12 cellular contexts compared by ENCODE assay signal in the genomic region with DNA sequence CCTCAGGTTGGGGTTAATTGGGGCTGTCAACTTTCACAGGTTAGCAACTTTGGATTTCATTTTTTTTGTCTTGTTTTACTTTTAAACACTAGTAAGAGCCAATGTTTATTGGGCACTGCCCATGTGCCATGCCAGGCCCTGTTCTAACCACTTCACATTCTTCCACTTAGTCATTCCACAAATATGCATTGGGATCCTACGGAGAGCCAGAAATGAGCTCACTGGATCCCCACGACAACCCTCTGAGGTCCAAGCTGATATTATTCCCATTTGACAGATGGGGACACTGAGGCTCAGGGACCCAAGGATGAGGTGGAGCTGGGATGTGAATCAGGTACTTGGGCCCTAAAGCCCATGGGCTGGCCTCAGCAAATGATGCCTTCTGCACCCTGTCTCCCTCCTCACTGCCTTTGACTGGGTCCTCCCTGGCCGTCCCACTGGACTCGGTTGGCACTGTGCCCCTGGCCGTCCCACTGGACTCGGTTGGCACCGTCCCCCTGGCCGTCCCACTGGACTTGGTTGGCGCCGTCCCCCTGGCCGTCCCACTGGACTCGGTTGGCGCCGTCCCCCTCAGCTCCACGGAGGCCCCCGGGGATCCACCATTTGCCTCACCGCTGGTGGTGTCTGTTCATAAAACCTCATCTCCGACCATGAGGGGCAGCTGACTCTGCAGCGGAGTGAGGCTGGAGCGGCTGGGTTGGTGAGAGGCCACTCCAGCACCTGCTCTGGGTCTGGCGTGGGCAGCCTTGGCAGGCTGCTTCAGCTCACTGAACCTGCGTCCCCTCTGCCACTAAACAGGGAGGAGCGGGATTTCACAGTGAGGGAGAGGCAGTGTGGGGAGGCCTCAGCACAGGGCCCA. TPM values are rescaled to one million over a fixed set of nuclear protein-coding genes. Genes with fewer than 3 reads are reported as not detected.
DNase-seq lines count a peak whose midpoint lies in the region; ATAC-seq and TF ChIP-seq lines count a peak whose summit lies in the region.
"Had no signal": no experiment of that assay in that cellular context is flagged by ENCODE, and none has a peak within 500 bp of the region (broad histone marks: within the 10 kb centered on the region; RNA-seq: fewer than 3 reads in every experiment).

No MANE protein-coding gene starts in this region.

- peaks cover 8% of the 10 kb centered on the region for H3K27me3 Mint-ChIP-seq in activated CD8-positive, alpha-beta T cell treated with anti-CD3 and anti-CD28 coated beads, Interleukin-2, amount 10 ng/mL, durations not matched to agents 7 days and 5 days (ENCODE audit: low read depth)

- H3K27ac ChIP-seq in stomach: peak overlapping the region in 3 of 5 donors; percentile 44 to 73 (median 56)
- H3K27ac ChIP-seq: parathyroid adenoma, vagina had no signal

- no peak for ATAC-seq in HG02798 (IDR thresholded peaks at IDR 0.05; ENCODE audit: poor library complexity, unreplicated experiment)
- no peak for ATAC-seq in activated CD8-positive, alpha-beta T cell treated with anti-CD3 and anti-CD28 coated beads, Interleukin-2, amount 10 ng/mL, durations not matched to agents 7 days and 5 days
- ATAC-seq: activated CD4-positive, CD25-positive, alpha-beta regulatory T cell treated with anti-CD3 and anti-CD28 coated beads, Interleukin-2, amount 50 U/mL, for 24 hours had no signal

- H3K4me1 ChIP-seq in stomach: peaks cover 17 to 79% (median 49%) of the 10 kb centered on the region in 4 donors

- H3K27me3 ChIP-seq in stomach: no peaks in the 10 kb centered on the region
- H3K27me3 ChIP-seq: vagina had no signal

- POLR2A ChIA-PET in activated CD8-positive, alpha-beta T cell treated with anti-CD3 and anti-CD28 coated beads, Interleukin-2, amount 10 ng/mL, durations not matched to agents 7 days and 5 days (lab: Charles Lee): no interaction called here

- H3K9me3 Mint-ChIP-seq in activated CD8-positive, alpha-beta T cell treated with anti-CD3 and anti-CD28 coated beads, Interleukin-2, amount 10 ng/mL, durations not matched to agents 7 days and 5 days (ENCODE audit: insufficient read depth): no peaks in the 10 kb centered on the region

- no peak overlapping the region for H3K27ac Mint-ChIP-seq in activated CD8-positive, alpha-beta T cell treated with anti-CD3 and anti-CD28 coated beads, Interleukin-2, amount 10 ng/mL, durations not matched to agents 7 days and 5 days

- no peaks in the 10 kb centered on the region for H3K36me3 ChIP-seq in stomach
- H3K36me3 ChIP-seq: vagina had no signal

- no peak for TF ChIP-seq POLR2A in stomach (IDR thresholded peaks at IDR 0.05)

- CTCF ChIA-PET in activated CD8-positive, alpha-beta T cell treated with anti-CD3 and anti-CD28 coated beads, Interleukin-2, amount 10 ng/mL, durations not matched to agents 7 days and 5 days (lab: Charles Lee): no interaction called here

- TF ChIP-seq EP300 in stomach (IDR thresholded peaks at IDR 0.05): no peak

- no peak overlapping the region for H3K4me3 ChIP-seq in fibroblast of pulmonary artery (replicated peaks; ENCODE audit: low read depth, low read length)
- no peak overlapping the region for H3K4me3 ChIP-seq in stomach
- H3K4me3 ChIP-seq: vagina had no signal

- H3K4me3 Mint-ChIP-seq in activated CD8-positive, alpha-beta T cell treated with anti-CD3 and anti-CD28 coated beads, Interleukin-2, amount 10 ng/mL, durations not matched to agents 7 days and 5 days: no peak overlapping the region

- no peaks in the 10 kb centered on the region for H3K9me3 ChIP-seq in stomach
- H3K9me3 ChIP-seq: vagina had no signal

- WGBS in stomach, 5 donors: 88 to 90% (median 90%) methylated on average over 17 to 23 of the region's 23 CpGs

- TF ChIP-seq CTCF in fibroblast of pulmonary artery (IDR thresholded peaks at IDR 0.05; ENCODE audit: low read length, missing control alignments): no peak
- no peak for TF ChIP-seq CTCF in stomach (IDR thresholded peaks at IDR 0.05)

- intact Hi-C loops in stomach (cut with DNase I; ENCODE audit: low total_unique reads): no loop called here

- DNase-seq in H4 (ENCODE audit: low spot score): peak; percentile 79
- peak; percentile 83 for DNase-seq in SW480 (ENCODE audit: low spot score)
- peak; percentile 60 for DNase-seq in fibroblast of pulmonary artery (ENCODE audit: low read depth)
- no peak for DNase-seq in stomach
- no peak for DNase-seq in activated CD4-positive, alpha-beta T cell treated with anti-CD3 and anti-CD28 coated beads, Interleukin-2, amount 50 U/mL, for 48 hours
- no peak for DNase-seq in activated CD4-positive, CD25-positive, alpha-beta regulatory T cell treated with anti-CD3 and anti-CD28 coated beads, Interleukin-2, amount 50 U/mL, for 72 hours
- DNase-seq in activated CD8-positive, alpha-beta T cell treated with anti-CD3 and anti-CD28 coated beads, Interleukin-2, amount 10 ng/mL, durations not matched to agents 7 days and 5 days: no peak
- DNase-seq: NCI-H1417 had no signal

- H3K4me1 Mint-ChIP-seq in activated CD8-positive, alpha-beta T cell treated with anti-CD3 and anti-CD28 coated beads, Interleukin-2, amount 10 ng/mL, durations not matched to agents 7 days and 5 days (ENCODE audit: low read depth): peaks cover 14% of the 10 kb centered on the region

- no peaks in the 10 kb centered on the region for H3K36me3 Mint-ChIP-seq in activated CD8-positive, alpha-beta T cell treated with anti-CD3 and anti-CD28 coated beads, Interleukin-2, amount 10 ng/mL, durations not matched to agents 7 days and 5 days (ENCODE audit: low read depth)

RNA-seq across cellular contexts. Expression of gene PMEPA1, which starts 4.8 kb away (rescaled TPM):
- 10.0 and 14.4 TPM in 2 replicates for total RNA-seq in H4 (2014; rRNA removed; shearing (Covaris generic))
- 10 to 100 TPM in 2 of 5 donors, 1 to 10 TPM in 2, not detected in 1; 5.3 to 17.2 (median 10.7) TPM for total RNA-seq in stomach
- 10 to 100 TPM in 1 of 3 donors, 1 to 10 TPM in 2; 5.3 to 12.5 (median 5.4) TPM for polyA plus RNA-seq in stomach
- under 1 TPM in 1 of 2 experiments, not detected in 1; 0.37 TPM for total RNA-seq in activated CD8-positive, alpha-beta T cell treated with anti-CD3 and anti-CD28 coated beads, Interleukin-2, amount 10 ng/mL, durations not matched to agents 7 days and 5 days

Comparison
In these comparisons a context has a peak if more than half of its experiments do, and no peak if none do; other contexts are left out.
1. DNase-seq: peak in H4 (single experiment), SW480 (single experiment) and fibroblast of pulmonary artery (single experiment); none in stomach (single experiment), activated CD4-positive, alpha-beta T cell treated with anti-CD3 and anti-CD28 coated beads, Interleukin-2, amount 50 U/mL, for 48 hours (0 of 2), activated CD4-positive, CD25-positive, alpha-beta regulatory T cell treated with anti-CD3 and anti-CD28 coated beads, Interleukin-2, amount 50 U/mL, for 72 hours (single experiment) and activated CD8-positive, alpha-beta T cell treated with anti-CD3 and anti-CD28 coated beads, Interleukin-2, amount 10 ng/mL, durations not matched to agents 7 days and 5 days (single experiment).